1 cellular context compared by ENCODE assay signal in the genomic region with DNA sequence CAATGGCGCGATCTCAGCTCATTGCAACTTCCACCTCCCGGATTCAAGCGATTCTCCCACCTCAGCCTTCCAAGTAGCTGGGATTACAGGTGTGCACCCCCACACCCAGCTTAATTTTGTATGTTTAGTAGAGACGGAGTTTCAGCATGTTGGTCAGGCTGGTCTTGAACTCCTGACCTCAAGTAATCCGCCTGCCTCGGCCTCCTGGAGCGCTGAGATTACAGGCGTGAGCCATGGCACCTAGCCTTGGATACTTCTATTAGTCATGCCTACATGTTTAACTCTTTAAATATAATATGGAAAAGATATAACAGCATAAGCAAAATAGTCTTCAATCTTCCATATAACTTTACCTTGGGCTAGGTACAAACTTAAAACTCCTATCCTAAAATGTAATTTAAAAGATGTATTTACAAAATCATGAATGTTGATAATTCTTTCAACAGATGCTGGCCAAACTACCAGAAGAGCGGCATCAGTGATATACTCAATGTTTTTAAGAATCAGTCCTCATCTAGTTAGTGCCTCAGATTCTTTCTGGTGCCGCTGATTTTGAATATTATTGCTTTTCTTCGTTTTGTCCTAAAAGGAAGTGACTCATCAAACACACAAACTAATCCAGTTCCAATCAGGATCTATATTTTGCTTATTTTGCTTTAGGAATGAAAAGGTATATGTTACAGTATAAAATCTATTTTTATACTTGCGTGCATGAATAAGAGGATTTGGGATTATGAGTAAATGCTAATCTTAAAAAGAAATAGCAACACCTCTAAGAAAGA.
TF ChIP-seq lines count a peak whose summit lies in the region.

No MANE protein-coding gene starts in this region.

TF ChIP-seq in HCT116, 20 proteins besides CTCF, POLR2A, EP300 and RAD21:
- TF ChIP-seq EZH2phosphoT487 (IDR thresholded peaks at IDR 0.05; ENCODE audit: borderline replicate concordance) (no peak), CEBPB (IDR thresholded peaks at IDR 0.05; ENCODE audit: low read depth) (peak; percentile 26; the same call in 1 of the 2 replicates), FOSL1 (IDR thresholded peaks at IDR 0.05; ENCODE audit: low read depth) (peak; percentile 76), YY1 (IDR thresholded peaks at IDR 0.05; ENCODE audit: extremely low read depth, insufficient replicate concordance, low read depth, low read length) (no peak), CBX3 (IDR thresholded peaks at IDR 0.05; ENCODE audit: low read depth) (peak; percentile 4; the same call in 1 of the 2 replicates), JUND (IDR thresholded peaks at IDR 0.05) (peak; percentile 68), EGR1 (IDR thresholded peaks at IDR 0.05; ENCODE audit: low read depth) (no peak), SP1 (IDR thresholded peaks at IDR 0.05; ENCODE audit: low read depth) (peak; percentile 51)
- TF ChIP-seq, protein P1, sequence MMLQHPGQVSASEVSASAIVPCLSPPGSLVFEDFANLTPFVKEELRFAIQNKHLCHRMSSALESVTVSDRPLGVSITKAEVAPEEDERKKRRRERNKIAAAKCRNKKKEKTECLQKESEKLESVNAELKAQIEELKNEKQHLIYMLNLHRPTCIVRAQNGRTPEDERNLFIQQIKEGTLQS (IDR thresholded peaks at IDR 0.05): no peak
